ENCODE assay signal across 9 cellular contexts in the genomic region with DNA sequence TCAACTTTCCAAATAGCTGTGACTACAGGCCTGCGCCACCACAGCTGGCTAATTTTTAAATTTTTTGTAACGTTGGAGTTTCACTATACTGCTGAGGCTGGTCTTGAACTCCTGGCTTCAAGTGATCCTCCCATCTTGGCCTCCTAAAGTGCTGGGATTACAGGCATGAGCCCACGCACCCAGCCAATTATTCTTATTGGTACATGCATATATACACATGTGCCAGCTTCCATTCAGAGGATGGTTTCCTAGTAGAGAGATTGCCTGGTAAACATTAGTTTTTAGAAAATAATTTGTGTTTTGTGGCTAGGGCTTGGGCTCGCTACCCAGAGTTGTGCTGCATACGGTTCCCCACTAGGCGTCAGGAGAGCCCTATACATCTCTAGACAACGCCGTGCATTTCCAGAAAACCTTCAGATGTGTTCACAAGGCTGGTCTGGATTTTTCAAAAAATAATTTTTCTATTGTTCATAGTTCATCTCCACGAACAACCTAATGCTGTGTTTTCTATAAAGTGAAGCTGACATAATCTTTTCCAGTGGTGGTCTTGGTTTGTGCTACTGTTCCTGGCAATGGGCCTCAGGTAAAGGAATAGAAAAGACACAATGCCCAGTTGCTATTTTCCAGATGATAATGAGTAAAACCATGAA. TPM values are rescaled to one million over a fixed set of nuclear protein-coding genes. Genes with fewer than 3 reads are reported as not detected.
DNase-seq lines count a peak whose midpoint lies in the region; ATAC-seq and TF ChIP-seq lines count a peak whose summit lies in the region.
"Had no signal": no experiment of that assay in that cellular context is flagged by ENCODE, and none has a peak within 500 bp of the region (broad histone marks: within the 10 kb centered on the region; RNA-seq: fewer than 3 reads in every experiment).

No MANE protein-coding gene starts in this region.

- peak; percentile 51 for ATAC-seq in GM18861 (IDR thresholded peaks at IDR 0.05; ENCODE audit: unreplicated experiment)

- no peaks in the 10 kb centered on the region for H3K27me3 ChIP-seq in left ventricle myocardium inferior (ENCODE audit: low read depth)

- DNase-seq in AG10803 (ENCODE audit: low read depth) (peak; percentile 66), SK-MEL-5 (ENCODE audit: low read depth, low spot score) (peak; percentile 74), anterior cingulate cortex (lab: John Stamatoyannopoulos, UW) (peak in 48 of 58 donors; percentile 4 to 68 (median 37)), left ventricle myocardium inferior (no peak), renal cortical epithelial cell (ENCODE audit: low read depth) (peak; percentile 36), OCI-M2 (lab: John Stamatoyannopoulos, UW; ENCODE audit: unreplicated experiment) (no peak)

- intact Hi-C loops in left ventricle myocardium inferior (cut with micrococcal nuclease) = loop anchor here (5.0 kb wide), 1 partner anchor 271 kb away; no protein-coding TSS in a partner anchor

- no peaks in the 10 kb centered on the region for H3K9me3 ChIP-seq in left ventricle myocardium inferior (replicated peaks)

- no peak overlapping the region for H3K27ac ChIP-seq in left ventricle myocardium inferior (replicated peaks)
- H3K27ac ChIP-seq: skin epidermis had no signal

- no peak for TF ChIP-seq EP300 in Ishikawa (IDR thresholded peaks at IDR 0.05; ENCODE audit: borderline replicate concordance)

- H3K4me1 ChIP-seq in left ventricle myocardium inferior = no peaks in the 10 kb centered on the region

- TF ChIP-seq CTCF in AG10803 (conservative IDR thresholded peaks at IDR 0.05; ENCODE audit: low read length) = peak; percentile 99
- TF ChIP-seq CTCF in left ventricle myocardium inferior (IDR thresholded peaks at IDR 0.05; ENCODE audit: borderline replicate concordance) = peak; percentile 95

- no peaks in the 10 kb centered on the region for H3K36me3 ChIP-seq in left ventricle myocardium inferior

- no peak overlapping the region for H3K4me3 ChIP-seq in AG10803 (ENCODE audit: low read length)
- H3K4me3 ChIP-seq in left ventricle myocardium inferior = no peak overlapping the region
- H3K4me3 ChIP-seq: skin epidermis had no signal

- in situ Hi-C loops in SK-MEL-5 (cut with HindIII; ENCODE audit: low pct_unique_long_range_greater_than_20kb, low sequenced_read_pairs) = no loop called here

- TF ChIP-seq RAD21 in Ishikawa (IDR thresholded peaks at IDR 0.05; ENCODE audit: low read depth) = peak; percentile 97

TF ChIP-seq in Ishikawa, 13 proteins besides CTCF, POLR2A, EP300 and RAD21:
- TF ChIP-seq NFIC (IDR thresholded peaks at IDR 0.05) = no peak
- TF ChIP-seq, protein P1, sequence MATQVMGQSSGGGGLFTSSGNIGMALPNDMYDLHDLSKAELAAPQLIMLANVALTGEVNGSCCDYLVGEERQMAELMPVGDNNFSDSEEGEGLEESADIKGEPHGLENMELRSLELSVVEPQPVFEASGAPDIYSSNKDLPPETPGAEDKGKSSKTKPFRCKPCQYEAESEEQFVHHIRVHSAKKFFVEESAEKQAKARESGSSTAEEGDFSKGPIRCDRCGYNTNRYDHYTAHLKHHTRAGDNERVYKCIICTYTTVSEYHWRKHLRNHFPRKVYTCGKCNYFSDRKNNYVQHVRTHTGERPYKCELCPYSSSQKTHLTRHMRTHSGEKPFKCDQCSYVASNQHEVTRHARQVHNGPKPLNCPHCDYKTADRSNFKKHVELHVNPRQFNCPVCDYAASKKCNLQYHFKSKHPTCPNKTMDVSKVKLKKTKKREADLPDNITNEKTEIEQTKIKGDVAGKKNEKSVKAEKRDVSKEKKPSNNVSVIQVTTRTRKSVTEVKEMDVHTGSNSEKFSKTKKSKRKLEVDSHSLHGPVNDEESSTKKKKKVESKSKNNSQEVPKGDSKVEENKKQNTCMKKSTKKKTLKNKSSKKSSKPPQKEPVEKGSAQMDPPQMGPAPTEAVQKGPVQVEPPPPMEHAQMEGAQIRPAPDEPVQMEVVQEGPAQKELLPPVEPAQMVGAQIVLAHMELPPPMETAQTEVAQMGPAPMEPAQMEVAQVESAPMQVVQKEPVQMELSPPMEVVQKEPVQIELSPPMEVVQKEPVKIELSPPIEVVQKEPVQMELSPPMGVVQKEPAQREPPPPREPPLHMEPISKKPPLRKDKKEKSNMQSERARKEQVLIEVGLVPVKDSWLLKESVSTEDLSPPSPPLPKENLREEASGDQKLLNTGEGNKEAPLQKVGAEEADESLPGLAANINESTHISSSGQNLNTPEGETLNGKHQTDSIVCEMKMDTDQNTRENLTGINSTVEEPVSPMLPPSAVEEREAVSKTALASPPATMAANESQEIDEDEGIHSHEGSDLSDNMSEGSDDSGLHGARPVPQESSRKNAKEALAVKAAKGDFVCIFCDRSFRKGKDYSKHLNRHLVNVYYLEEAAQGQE (IDR thresholded peaks at IDR 0.05; ENCODE audit: low read depth) = no peak
- TF ChIP-seq ZBTB7A (IDR thresholded peaks at IDR 0.05; ENCODE audit: low read depth) = no peak
- TF ChIP-seq EGR1 (IDR thresholded peaks at IDR 0.05) = no peak
- TF ChIP-seq, protein P2, sequence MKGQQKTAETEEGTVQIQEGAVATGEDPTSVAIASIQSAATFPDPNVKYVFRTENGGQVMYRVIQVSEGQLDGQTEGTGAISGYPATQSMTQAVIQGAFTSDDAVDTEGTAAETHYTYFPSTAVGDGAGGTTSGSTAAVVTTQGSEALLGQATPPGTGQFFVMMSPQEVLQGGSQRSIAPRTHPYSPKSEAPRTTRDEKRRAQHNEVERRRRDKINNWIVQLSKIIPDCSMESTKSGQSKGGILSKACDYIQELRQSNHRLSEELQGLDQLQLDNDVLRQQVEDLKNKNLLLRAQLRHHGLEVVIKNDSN (IDR thresholded peaks at IDR 0.05) = no peak
- no peak for TF ChIP-seq CREB1 (IDR thresholded peaks at IDR 0.05; ENCODE audit: low read depth)
- no peak for TF ChIP-seq YY1 (IDR thresholded peaks at IDR 0.05; ENCODE audit: low read depth)
- TF ChIP-seq, protein P3, sequence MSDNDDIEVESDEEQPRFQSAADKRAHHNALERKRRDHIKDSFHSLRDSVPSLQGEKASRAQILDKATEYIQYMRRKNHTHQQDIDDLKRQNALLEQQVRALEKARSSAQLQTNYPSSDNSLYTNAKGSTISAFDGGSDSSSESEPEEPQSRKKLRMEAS (IDR thresholded peaks at IDR 0.05) = no peak
- TF ChIP-seq TCF12 (IDR thresholded peaks at IDR 0.05; ENCODE audit: low read depth) = no peak

RNA-seq across cellular contexts. Expression of a gene that starts 14.6 kb away (rescaled TPM):
- 112 and 132 TPM in 2 replicates for total RNA-seq in SK-MEL-5 (2014; rRNA removed; shearing (Covaris generic))
- 72.4 and 86.0 TPM in 2 replicates for polyA plus RNA-seq in SK-MEL-5 (2015; cell fraction: cytosol; rRNA removed)
- polyA plus RNA-seq in SK-MEL-5 (2015; cell fraction: nucleus; rRNA removed) = 48.4 and 49.0 TPM in 2 replicates
- total RNA-seq in left ventricle myocardium inferior (136 TPM), renal cortical epithelial cell (44.8 and 95.6 TPM in 2 replicates)

RNA-seq across cellular contexts. Expression of a gene that starts 16.1 kb away (rescaled TPM):
- 2.0 and 2.5 TPM in 2 replicates for total RNA-seq in SK-MEL-5 (2014; rRNA removed; shearing (Covaris generic))
- 3.3 and 5.5 TPM in 2 replicates for polyA plus RNA-seq in SK-MEL-5 (2015; cell fraction: cytosol; rRNA removed)
- 9.8 and 10.7 TPM in 2 replicates for polyA plus RNA-seq in SK-MEL-5 (2015; cell fraction: nucleus; rRNA removed)
- total RNA-seq in left ventricle myocardium inferior = 1.2 TPM
- total RNA-seq in renal cortical epithelial cell = 1.9 and 3.6 TPM in 2 replicates

Comparison
In these comparisons a context has a peak if more than half of its experiments do, and no peak if none do; other contexts are left out.
1. DNase-seq: peak in AG10803 (single experiment), SK-MEL-5 (single experiment), anterior cingulate cortex (48 of 58) and renal cortical epithelial cell (single experiment); none in left ventricle myocardium inferior (single experiment) and OCI-M2 (single experiment).